In genomic region chr6:150720774-150721233, GRCh38 we compare ENCODE assay signal across 8 cellular contexts.
DNase-seq lines count a peak whose midpoint lies in the region; ATAC-seq and TF ChIP-seq lines count a peak whose summit lies in the region.

No MANE protein-coding gene starts in this region.

- DNase-seq in SIG-M5 treated with dmso at 0.1 percent for 504 hours (lab: John Stamatoyannopoulos, UW; ENCODE audit: unreplicated experiment) (peak; percentile 33), SIG-M5 (lab: John Stamatoyannopoulos, UW) (no peak), NCI-H1048 (lab: John Stamatoyannopoulos, UW) (peak; percentile 73), brain microvascular endothelial cell (peak; percentile 13), neural crest cell (ENCODE audit: low read depth, low spot score) (peak; percentile 37), immature natural killer cell (no peak), NCI-H1694 (lab: John Stamatoyannopoulos, UW) (no peak)

- H3K4me3 Mint-ChIP-seq in neural crest cell, result peak overlapping the region; percentile 90
- no peak overlapping the region for H3K4me3 Mint-ChIP-seq in immature natural killer cell

- TF ChIP-seq CTCF in brain microvascular endothelial cell (IDR thresholded peaks at IDR 0.05; ENCODE audit: low read depth, low read length, missing control alignments) (peak; percentile 25), neural crest cell (conservative IDR thresholded peaks at IDR 0.05) (peak; percentile 54)

- peak; percentile 97 for ATAC-seq in HG02588 (IDR thresholded peaks at IDR 0.05; ENCODE audit: unreplicated experiment)

- no peak overlapping the region for H3K27ac ChIP-seq in brain microvascular endothelial cell

- H3K27me3 Mint-ChIP-seq in neural crest cell (ENCODE audit: low read depth), result no peaks in the 10 kb centered on the region
- peaks cover 0 to 3% (median 2%) of the 10 kb centered on the region in 3 donors for H3K27me3 Mint-ChIP-seq in immature natural killer cell (ENCODE audit: low read depth in 3 of 3)

- peak overlapping the region; percentile 96 for H3K27ac Mint-ChIP-seq in neural crest cell (ENCODE audit: unreplicated experiment)
- no peak overlapping the region for H3K27ac Mint-ChIP-seq in immature natural killer cell

- H3K27me3 ChIP-seq in brain microvascular endothelial cell (replicated peaks), result no peaks in the 10 kb centered on the region

- no peaks in the 10 kb centered on the region for H3K36me3 ChIP-seq in brain microvascular endothelial cell (replicated peaks)

- no peak overlapping the region for H3K4me3 ChIP-seq in brain microvascular endothelial cell (ENCODE audit: low read depth, low read length)

- no peaks in the 10 kb centered on the region for H3K9me3 Mint-ChIP-seq in neural crest cell
- H3K9me3 Mint-ChIP-seq in immature natural killer cell, result no peaks in the 10 kb centered on the region

- H3K4me1 Mint-ChIP-seq in neural crest cell (peaks cover 58% of the 10 kb centered on the region), immature natural killer cell (no peaks in the 10 kb centered on the region)

- H3K36me3 Mint-ChIP-seq in neural crest cell (ENCODE audit: low read depth) (peaks cover 3% of the 10 kb centered on the region), immature natural killer cell (no peaks in the 10 kb centered on the region)

- in situ Hi-C loops in brain microvascular endothelial cell (cut with HindIII; ENCODE audit: low pct_ligation_motif_present, low sequenced_read_pairs), result no loop called here

Comparison
In these comparisons a context has a peak if more than half of its experiments do, and no peak if none do; other contexts are left out.
1. DNase-seq: peak in SIG-M5 treated with dmso at 0.1 percent for 504 hours (single experiment), NCI-H1048 (single experiment), brain microvascular endothelial cell (single experiment) and neural crest cell (single experiment); none in SIG-M5 (single experiment), immature natural killer cell (0 of 3) and NCI-H1694 (single experiment).